ENCODE assay signal across 23 cellular contexts in genomic region chr22:36097880-36098279, GRCh38.
"Had no signal": no experiment of that assay in that cellular context is flagged by ENCODE, and none has a peak within 500 bp of the region (broad histone marks: within the 10 kb centered on the region; RNA-seq: fewer than 3 reads in every experiment).

No MANE protein-coding gene starts in this region.

- H3K9me3 ChIP-seq: body of pancreas, left lung, lower lobe of right lung, mucosa of descending colon, ovary, thyroid gland, upper lobe of left lung, vagina had no signal

- H3K27me3 ChIP-seq: body of pancreas, left lung, ovary, stomach, thyroid gland, upper lobe of left lung, vagina had no signal

- H3K27ac ChIP-seq: body of pancreas, coronary artery, left lung, lower lobe of right lung, ovary, stomach, thyroid gland, upper lobe of left lung, vagina had no signal

- H3K36me3 ChIP-seq: left lung, lower lobe of right lung, ovary, stomach, thyroid gland, upper lobe of left lung, vagina had no signal

- ATAC-seq: activated CD4-positive, alpha-beta T cell treated with anti-CD3 and anti-CD28 coated beads for 36 hours; body of pancreas; effector memory CD8-positive, alpha-beta T cell; left lung; lower lobe of right lung; mucosa of descending colon; stimulated activated naive B cell treated with anti-CD40 and anti-IgM and Interleukin-4, amounts not matched to agents 10 μg/mL and 1 μg/mL and 100 μg/mL, for 72 hours had no signal

- H3K4me3 ChIP-seq: body of pancreas, coronary artery, left lung, lower lobe of right lung, mucosa of descending colon, ovary, stomach, thyroid gland, upper lobe of left lung, vagina had no signal

- H3K4me1 ChIP-seq: body of pancreas, left lung, lower lobe of right lung, stomach, upper lobe of left lung, vagina had no signal

- DNase-seq: activated CD4-positive, alpha-beta T cell treated with anti-CD3 and anti-CD28 coated beads for 36 hours; activated CD4-positive, CD25-positive, alpha-beta regulatory T cell; activated effector memory CD4-positive, alpha-beta T cell treated with Interleukin-2 at 50 U/mL for 16 hours; activated naive CD4-positive, alpha-beta T cell treated with Interleukin-2 at 50 U/mL for 16 hours; activated T-cell treated with anti-CD3 and anti-CD28 coated beads for 4 hours; body of pancreas; effector memory CD8-positive, alpha-beta T cell; foreskin melanocyte; left lung; lower lobe of right lung; mesendoderm; mucosa of descending colon; ovary; retina; stimulated activated CD4-positive, alpha-beta T cell treated with anti-CD3 and anti-CD28 coated beads, Interleukin-15, amount 100 ng/mL, for 24 hours; stimulated activated CD4-positive, alpha-beta T cell treated with anti-CD3 and anti-CD28 coated beads, Interleukin-2, amount 100 ng/mL, for 24 hours; stimulated activated naive B cell treated with anti-CD40 and anti-IgM and Interleukin-4, amounts not matched to agents 10 μg/mL and 1 μg/mL and 100 μg/mL, for 72 hours; stomach; T-helper 1 cell; upper lobe of left lung had no signal
